6 cellular contexts compared by ENCODE assay signal in the genomic region with DNA sequence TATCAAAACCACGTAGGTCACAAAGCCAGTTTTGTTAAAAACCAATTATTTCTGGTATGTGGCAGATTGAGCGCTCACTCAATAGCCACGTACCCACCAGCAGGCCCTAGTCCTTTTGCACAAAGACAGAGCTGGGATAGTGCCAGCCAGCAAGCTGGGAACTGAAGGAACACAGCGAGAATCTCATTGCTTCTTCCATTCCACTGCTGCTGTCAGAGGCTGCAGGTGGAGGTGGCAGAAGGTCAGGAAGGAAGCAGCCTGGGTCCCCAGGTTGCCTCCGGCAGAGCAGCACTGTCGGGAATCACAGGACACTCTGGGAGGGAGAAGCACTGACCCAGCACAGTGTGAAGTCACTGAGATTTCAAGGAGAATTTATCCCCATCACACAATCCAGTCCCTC.
"Had no signal": no experiment of that assay in that cellular context is flagged by ENCODE, and none has a peak within 500 bp of the region (broad histone marks: within the 10 kb centered on the region; RNA-seq: fewer than 3 reads in every experiment).

No MANE protein-coding gene starts in this region.

- DNase-seq: GM23248, GOT3, H7, HFFc6 had no signal

- H3K36me3 ChIP-seq: HAP-1 had no signal

- H2AFZ ChIP-seq: GM23248 had no signal

- H3K9me3 ChIP-seq: HAP-1 had no signal

- H3K27ac ChIP-seq: GM23248, HL-60 had no signal

- H3K4me1 ChIP-seq: HAP-1 had no signal

- H3K9ac ChIP-seq: GM23248 had no signal

- H3K4me3 ChIP-seq: GM23248, HAP-1 had no signal
